Comparison of ENCODE assay signal across 22 cellular contexts in genomic region chr6:142026471-142026870, GRCh38.
"Had no signal": no experiment of that assay in that cellular context is flagged by ENCODE, and none has a peak within 500 bp of the region (broad histone marks: within the 10 kb centered on the region; RNA-seq: fewer than 3 reads in every experiment).

No MANE protein-coding gene starts in this region.

- H3K4me1 ChIP-seq: gastrocnemius medialis, prostate gland, testis, upper lobe of right lung had no signal

- H3K27ac ChIP-seq: body of pancreas, gastrocnemius medialis, prostate gland, testis, upper lobe of right lung had no signal

- H3K36me3 Mint-ChIP-seq: activated naive CD8-positive, alpha-beta T cell treated with anti-CD3 and anti-CD28 coated beads, Interleukin-2, amount 10 ng/mL, durations not matched to agents 7 days and 5 days had no signal

- H3K27me3 Mint-ChIP-seq: activated CD4-positive, alpha-beta T cell treated with anti-CD3 and anti-CD28 coated beads, Interleukin-2, amount 10 ng/mL, durations not matched to agents 24 days and 14 days; activated CD8-positive, alpha-beta T cell treated with anti-CD3 and anti-CD28 coated beads for 36 hours; naive thymus-derived CD8-positive, alpha-beta T cell had no signal

- H3K4me1 Mint-ChIP-seq: activated CD4-positive, alpha-beta T cell treated with anti-CD3 and anti-CD28 coated beads, Interleukin-2, amount 10 ng/mL, durations not matched to agents 24 days and 14 days; activated naive CD8-positive, alpha-beta T cell treated with anti-CD3 and anti-CD28 coated beads, Interleukin-2, amount 10 ng/mL, durations not matched to agents 7 days and 5 days; activated T-helper 17 cell treated with anti-CD3 and anti-CD28 coated beads, Interleukin-2, amount 50 U/mL, for 72 hours had no signal

- FAIRE-seq: colon had no signal

- H3K27ac Mint-ChIP-seq: activated CD4-positive, alpha-beta T cell treated with anti-CD3 and anti-CD28 coated beads, Interleukin-2, amount 10 ng/mL, durations not matched to agents 24 days and 14 days; activated CD8-positive, alpha-beta T cell treated with anti-CD3 and anti-CD28 coated beads for 36 hours; activated naive CD8-positive, alpha-beta T cell treated with anti-CD3 and anti-CD28 coated beads, Interleukin-2, amount 10 ng/mL, durations not matched to agents 7 days and 5 days; activated T-helper 17 cell treated with anti-CD3 and anti-CD28 coated beads, Interleukin-2, amount 50 U/mL, for 72 hours; endodermal cell; naive thymus-derived CD8-positive, alpha-beta T cell had no signal

- H3K36me3 ChIP-seq: gastrocnemius medialis, prostate gland, upper lobe of right lung had no signal

- DNase-seq: activated CD4-positive, alpha-beta T cell treated with anti-CD3 and anti-CD28 coated beads, Interleukin-2, amount 10 ng/mL, durations not matched to agents 24 days and 14 days; activated CD8-positive, alpha-beta T cell treated with anti-CD3 and anti-CD28 coated beads for 36 hours; activated naive CD4-positive, alpha-beta T cell; activated naive CD8-positive, alpha-beta T cell treated with anti-CD3 and anti-CD28 coated beads, Interleukin-2, amount 10 ng/mL, durations not matched to agents 7 days and 5 days; activated T-cell treated with anti-CD3 and anti-CD28 coated beads, Interleukin-2, amount 50 U/mL, for 1 hour; body of pancreas; central memory CD4-positive, alpha-beta T cell; endodermal cell; erythroblast; gastrocnemius medialis; head of caudate nucleus; naive thymus-derived CD8-positive, alpha-beta T cell; stimulated activated CD4-positive, alpha-beta T cell treated with anti-CD3 and anti-CD28 coated beads, Interleukin-4, amount 100 ng/mL, for 1 hour; T-helper 1 cell; T1000; testis; upper lobe of right lung had no signal

- H3K9me3 Mint-ChIP-seq: activated CD4-positive, alpha-beta T cell treated with anti-CD3 and anti-CD28 coated beads, Interleukin-2, amount 10 ng/mL, durations not matched to agents 24 days and 14 days had no signal

- ATAC-seq: activated CD8-positive, alpha-beta T cell treated with anti-CD3 and anti-CD28 coated beads for 36 hours; activated T-helper 17 cell treated with anti-CD3 and anti-CD28 coated beads, Interleukin-2, amount 50 U/mL, for 72 hours; body of pancreas; gastrocnemius medialis; naive thymus-derived CD8-positive, alpha-beta T cell; sciatic nerve; upper lobe of right lung had no signal

- H3K9me3 ChIP-seq: body of pancreas, gastrocnemius medialis, prostate gland, testis, upper lobe of right lung had no signal

- H3K4me3 Mint-ChIP-seq: activated CD4-positive, alpha-beta T cell treated with anti-CD3 and anti-CD28 coated beads, Interleukin-2, amount 10 ng/mL, durations not matched to agents 24 days and 14 days; activated CD8-positive, alpha-beta T cell treated with anti-CD3 and anti-CD28 coated beads for 36 hours; activated naive CD8-positive, alpha-beta T cell treated with anti-CD3 and anti-CD28 coated beads, Interleukin-2, amount 10 ng/mL, durations not matched to agents 7 days and 5 days; activated T-helper 17 cell treated with anti-CD3 and anti-CD28 coated beads, Interleukin-2, amount 50 U/mL, for 72 hours; endodermal cell had no signal

- H3K4me3 ChIP-seq: body of pancreas, gastrocnemius medialis, prostate gland, smooth muscle cell, testis, upper lobe of right lung had no signal

- H3K27me3 ChIP-seq: body of pancreas, gastrocnemius medialis, testis, upper lobe of right lung had no signal
